ENCODE assay signal across 1 cellular context in the genomic region with DNA sequence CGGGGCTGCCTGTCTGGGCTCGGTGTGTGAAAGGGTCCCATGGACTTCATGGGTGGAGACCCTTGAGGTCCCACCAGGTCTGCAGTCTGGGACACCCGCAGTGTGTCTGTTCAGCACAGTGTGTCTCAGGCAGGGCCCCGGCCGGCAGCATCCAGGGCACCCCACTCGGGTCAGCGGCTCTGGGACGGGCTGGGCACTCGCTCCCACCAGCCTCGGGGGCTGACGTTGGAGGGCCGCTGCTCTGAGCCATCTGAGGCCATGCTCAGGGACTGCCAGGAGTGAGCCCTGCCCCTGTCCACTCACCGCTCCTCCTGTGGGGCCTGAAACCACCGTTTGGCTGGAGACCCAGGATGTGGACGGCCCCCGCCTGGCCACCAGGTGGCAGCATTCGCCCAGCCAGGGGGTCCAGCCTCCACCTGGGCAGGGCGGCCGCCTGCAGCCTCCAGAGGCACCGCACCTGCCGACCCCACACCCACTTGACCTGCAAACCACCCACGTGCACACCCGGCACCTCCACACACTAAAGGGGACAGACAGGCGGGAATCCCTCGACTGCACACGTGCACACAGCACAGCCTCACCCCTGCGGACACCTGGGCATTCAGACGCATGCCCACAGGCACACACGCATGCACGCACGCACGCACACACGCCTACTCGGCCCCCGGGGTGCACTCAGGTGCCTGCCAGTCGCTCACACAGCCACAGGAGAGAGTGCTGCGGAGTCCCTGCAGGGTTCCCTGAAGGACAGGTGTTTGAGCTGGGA.
A peak's percentile ranks its signal among the peaks of the same experiment; 100 is the strongest.
TF ChIP-seq lines count a peak whose summit lies in the region.

No MANE protein-coding gene starts in this region.

TF ChIP-seq in HepG2, 621 proteins besides CTCF, POLR2A, EP300 and RAD21 (continued from another document and continues in another):
- TF ChIP-seq BRCA1 (CRISPR knock-in tag; IDR thresholded peaks at IDR 0.05) (peak; percentile 74; the same call in 1 of the 2 replicates), SALL2 (CRISPR knock-in tag; IDR thresholded peaks at IDR 0.05) (peak; percentile 75), RBAK (CRISPR knock-in tag; IDR thresholded peaks at IDR 0.05) (no peak), FOXK1 (CRISPR knock-in tag; IDR thresholded peaks at IDR 0.05; ENCODE audit: borderline replicate concordance, low read depth) (no peak; the same call in 1 of the 2 replicates), IKZF4 (CRISPR knock-in tag; IDR thresholded peaks at IDR 0.05; ENCODE audit: borderline replicate concordance, low read depth, not compliant biosample characterization) (peak; percentile 73), ZNF747 (CRISPR knock-in tag; IDR thresholded peaks at IDR 0.05; ENCODE audit: borderline replicate concordance) (peak; percentile 80; the same call in 1 of the 2 replicates), ZNF644 (CRISPR knock-in tag; IDR thresholded peaks at IDR 0.05; ENCODE audit: low read depth) (no peak), TRIM24 (CRISPR knock-in tag; IDR thresholded peaks at IDR 0.05) (no peak), NFKBIZ (CRISPR knock-in tag; IDR thresholded peaks at IDR 0.05) (0 out of 2 replicates have a peak, but pooled peaks have one; percentile 69), IRF2 (CRISPR knock-in tag; IDR thresholded peaks at IDR 0.05) (peak; percentile 77), ZNF569 (CRISPR knock-in tag; IDR thresholded peaks at IDR 0.05; ENCODE audit: borderline replicate concordance) (no peak), ZNF670 (CRISPR knock-in tag; IDR thresholded peaks at IDR 0.05; ENCODE audit: borderline replicate concordance) (no peak), ZSCAN20 (CRISPR knock-in tag; IDR thresholded peaks at IDR 0.05; ENCODE audit: borderline replicate concordance) (no peak), MED13 (CRISPR knock-in tag; IDR thresholded peaks at IDR 0.05) (no peak), GPN1 (CRISPR knock-in tag; IDR thresholded peaks at IDR 0.05; ENCODE audit: borderline replicate concordance) (no peak; the same call in 1 of the 2 replicates), ZNF549 (CRISPR knock-in tag; IDR thresholded peaks at IDR 0.05) (no peak), ZNF260 (CRISPR knock-in tag; IDR thresholded peaks at IDR 0.05; ENCODE audit: borderline replicate concordance, low read depth) (no peak), ATF1 (CRISPR knock-in tag; IDR thresholded peaks at IDR 0.05) (no peak), SPEN (CRISPR knock-in tag; IDR thresholded peaks at IDR 0.05; ENCODE audit: low read depth) (peak; percentile 50; the same call in 1 of the 2 replicates), KLF11 (CRISPR knock-in tag; IDR thresholded peaks at IDR 0.05) (no peak), ZNF12 (CRISPR knock-in tag; IDR thresholded peaks at IDR 0.05) (no peak), SKI (IDR thresholded peaks at IDR 0.05; ENCODE audit: partially characterized antibody) (peak; percentile 33), FOXP1 (IDR thresholded peaks at IDR 0.05) (no peak), FOXP1 (CRISPR knock-in tag; IDR thresholded peaks at IDR 0.05) (no peak), ZNF562 (CRISPR knock-in tag; IDR thresholded peaks at IDR 0.05; ENCODE audit: borderline replicate concordance) (no peak), STAT5B (CRISPR knock-in tag; IDR thresholded peaks at IDR 0.05) (no peak), ZC3H4 (CRISPR knock-in tag; IDR thresholded peaks at IDR 0.05; ENCODE audit: borderline replicate concordance) (no peak), GTF3A (CRISPR knock-in tag; conservative IDR thresholded peaks at IDR 0.05) (no peak), PRPF4 (IDR thresholded peaks at IDR 0.05; ENCODE audit: low read depth, low read length, poor library complexity, severe bottlenecking) (no peak), PHB2 (IDR thresholded peaks at IDR 0.05; ENCODE audit: partially characterized antibody) (no peak), ZNF724P (CRISPR knock-in tag; IDR thresholded peaks at IDR 0.05; ENCODE audit: borderline replicate concordance) (no peak), PITX1 (CRISPR knock-in tag; IDR thresholded peaks at IDR 0.05) (no peak), ZNF256 (CRISPR knock-in tag; conservative IDR thresholded peaks at IDR 0.05) (0 out of 2 replicates have a peak, but pooled peaks have one; percentile 33), HOXA3 (CRISPR knock-in tag; IDR thresholded peaks at IDR 0.05) (peak; percentile 67), ZBTB21 (CRISPR knock-in tag; IDR thresholded peaks at IDR 0.05) (no peak), ZNF251 (CRISPR knock-in tag; IDR thresholded peaks at IDR 0.05) (no peak), U2AF2 (IDR thresholded peaks at IDR 0.05; ENCODE audit: low read depth, low read length) (no peak), ZNF264 (CRISPR knock-in tag; IDR thresholded peaks at IDR 0.05) (peak; percentile 48; the same call in 1 of the 2 replicates), HOXA5 (CRISPR knock-in tag; IDR thresholded peaks at IDR 0.05) (peak; percentile 92), ARNT (IDR thresholded peaks at IDR 0.05) (no peak), NFIB (CRISPR knock-in tag; IDR thresholded peaks at IDR 0.05; ENCODE audit: borderline replicate concordance) (no peak), ZNF430 (CRISPR knock-in tag; IDR thresholded peaks at IDR 0.05) (no peak)
- TF ChIP-seq, protein P1, sequence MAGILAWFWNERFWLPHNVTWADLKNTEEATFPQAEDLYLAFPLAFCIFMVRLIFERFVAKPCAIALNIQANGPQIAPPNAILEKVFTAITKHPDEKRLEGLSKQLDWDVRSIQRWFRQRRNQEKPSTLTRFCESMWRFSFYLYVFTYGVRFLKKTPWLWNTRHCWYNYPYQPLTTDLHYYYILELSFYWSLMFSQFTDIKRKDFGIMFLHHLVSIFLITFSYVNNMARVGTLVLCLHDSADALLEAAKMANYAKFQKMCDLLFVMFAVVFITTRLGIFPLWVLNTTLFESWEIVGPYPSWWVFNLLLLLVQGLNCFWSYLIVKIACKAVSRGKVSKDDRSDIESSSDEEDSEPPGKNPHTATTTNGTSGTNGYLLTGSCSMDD (CRISPR knock-in tag; IDR thresholded peaks at IDR 0.05): no peak
- TF ChIP-seq, protein P2, sequence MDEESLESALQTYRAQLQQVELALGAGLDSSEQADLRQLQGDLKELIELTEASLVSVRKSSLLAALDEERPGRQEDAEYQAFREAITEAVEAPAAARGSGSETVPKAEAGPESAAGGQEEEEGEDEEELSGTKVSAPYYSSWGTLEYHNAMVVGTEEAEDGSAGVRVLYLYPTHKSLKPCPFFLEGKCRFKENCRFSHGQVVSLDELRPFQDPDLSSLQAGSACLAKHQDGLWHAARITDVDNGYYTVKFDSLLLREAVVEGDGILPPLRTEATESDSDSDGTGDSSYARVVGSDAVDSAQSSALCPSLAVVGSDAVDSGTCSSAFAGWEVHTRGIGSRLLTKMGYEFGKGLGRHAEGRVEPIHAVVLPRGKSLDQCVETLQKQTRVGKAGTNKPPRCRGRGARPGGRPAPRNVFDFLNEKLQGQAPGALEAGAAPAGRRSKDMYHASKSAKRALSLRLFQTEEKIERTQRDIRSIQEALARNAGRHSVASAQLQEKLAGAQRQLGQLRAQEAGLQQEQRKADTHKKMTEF (CRISPR knock-in tag; IDR thresholded peaks at IDR 0.05): peak; percentile 70; the same call in 1 of the 2 replicates
- TF ChIP-seq, protein P3, sequence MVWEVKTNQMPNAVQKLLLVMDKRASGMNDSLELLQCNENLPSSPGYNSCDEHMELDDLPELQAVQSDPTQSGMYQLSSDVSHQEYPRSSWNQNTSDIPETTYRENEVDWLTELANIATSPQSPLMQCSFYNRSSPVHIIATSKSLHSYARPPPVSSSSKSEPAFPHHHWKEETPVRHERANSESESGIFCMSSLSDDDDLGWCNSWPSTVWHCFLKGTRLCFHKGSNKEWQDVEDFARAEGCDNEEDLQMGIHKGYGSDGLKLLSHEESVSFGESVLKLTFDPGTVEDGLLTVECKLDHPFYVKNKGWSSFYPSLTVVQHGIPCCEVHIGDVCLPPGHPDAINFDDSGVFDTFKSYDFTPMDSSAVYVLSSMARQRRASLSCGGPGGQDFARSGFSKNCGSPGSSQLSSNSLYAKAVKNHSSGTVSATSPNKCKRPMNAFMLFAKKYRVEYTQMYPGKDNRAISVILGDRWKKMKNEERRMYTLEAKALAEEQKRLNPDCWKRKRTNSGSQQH (CRISPR knock-in tag; IDR thresholded peaks at IDR 0.05; ENCODE audit: low read depth): no peak; the same call in 1 of the 2 replicates
- TF ChIP-seq, protein P4, sequence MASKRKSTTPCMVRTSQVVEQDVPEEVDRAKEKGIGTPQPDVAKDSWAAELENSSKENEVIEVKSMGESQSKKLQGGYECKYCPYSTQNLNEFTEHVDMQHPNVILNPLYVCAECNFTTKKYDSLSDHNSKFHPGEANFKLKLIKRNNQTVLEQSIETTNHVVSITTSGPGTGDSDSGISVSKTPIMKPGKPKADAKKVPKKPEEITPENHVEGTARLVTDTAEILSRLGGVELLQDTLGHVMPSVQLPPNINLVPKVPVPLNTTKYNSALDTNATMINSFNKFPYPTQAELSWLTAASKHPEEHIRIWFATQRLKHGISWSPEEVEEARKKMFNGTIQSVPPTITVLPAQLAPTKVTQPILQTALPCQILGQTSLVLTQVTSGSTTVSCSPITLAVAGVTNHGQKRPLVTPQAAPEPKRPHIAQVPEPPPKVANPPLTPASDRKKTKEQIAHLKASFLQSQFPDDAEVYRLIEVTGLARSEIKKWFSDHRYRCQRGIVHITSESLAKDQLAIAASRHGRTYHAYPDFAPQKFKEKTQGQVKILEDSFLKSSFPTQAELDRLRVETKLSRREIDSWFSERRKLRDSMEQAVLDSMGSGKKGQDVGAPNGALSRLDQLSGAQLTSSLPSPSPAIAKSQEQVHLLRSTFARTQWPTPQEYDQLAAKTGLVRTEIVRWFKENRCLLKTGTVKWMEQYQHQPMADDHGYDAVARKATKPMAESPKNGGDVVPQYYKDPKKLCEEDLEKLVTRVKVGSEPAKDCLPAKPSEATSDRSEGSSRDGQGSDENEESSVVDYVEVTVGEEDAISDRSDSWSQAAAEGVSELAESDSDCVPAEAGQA (IDR thresholded peaks at IDR 0.05; ENCODE audit: low read depth): no peak
- TF ChIP-seq, protein P4 (CRISPR knock-in tag; IDR thresholded peaks at IDR 0.05; ENCODE audit: borderline replicate concordance): no peak
- TF ChIP-seq, protein P5, sequence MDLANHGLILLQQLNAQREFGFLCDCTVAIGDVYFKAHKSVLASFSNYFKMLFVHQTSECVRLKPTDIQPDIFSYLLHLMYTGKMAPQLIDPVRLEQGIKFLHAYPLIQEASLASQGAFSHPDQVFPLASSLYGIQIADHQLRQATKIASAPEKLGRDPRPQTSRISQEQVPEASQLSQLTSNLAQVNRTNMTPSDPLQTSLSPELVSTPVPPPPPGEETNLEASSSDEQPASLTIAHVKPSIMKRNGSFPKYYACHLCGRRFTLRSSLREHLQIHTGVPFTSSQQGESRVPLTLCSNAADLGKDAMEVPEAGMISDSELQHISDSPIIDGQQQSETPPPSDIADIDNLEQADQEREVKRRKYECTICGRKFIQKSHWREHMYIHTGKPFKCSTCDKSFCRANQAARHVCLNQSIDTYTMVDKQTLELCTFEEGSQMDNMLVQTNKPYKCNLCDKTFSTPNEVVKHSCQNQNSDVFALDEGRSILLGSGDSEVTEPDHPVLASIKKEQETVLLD (CRISPR knock-in tag; IDR thresholded peaks at IDR 0.05; ENCODE audit: low read depth): no peak
- TF ChIP-seq, protein P6, sequence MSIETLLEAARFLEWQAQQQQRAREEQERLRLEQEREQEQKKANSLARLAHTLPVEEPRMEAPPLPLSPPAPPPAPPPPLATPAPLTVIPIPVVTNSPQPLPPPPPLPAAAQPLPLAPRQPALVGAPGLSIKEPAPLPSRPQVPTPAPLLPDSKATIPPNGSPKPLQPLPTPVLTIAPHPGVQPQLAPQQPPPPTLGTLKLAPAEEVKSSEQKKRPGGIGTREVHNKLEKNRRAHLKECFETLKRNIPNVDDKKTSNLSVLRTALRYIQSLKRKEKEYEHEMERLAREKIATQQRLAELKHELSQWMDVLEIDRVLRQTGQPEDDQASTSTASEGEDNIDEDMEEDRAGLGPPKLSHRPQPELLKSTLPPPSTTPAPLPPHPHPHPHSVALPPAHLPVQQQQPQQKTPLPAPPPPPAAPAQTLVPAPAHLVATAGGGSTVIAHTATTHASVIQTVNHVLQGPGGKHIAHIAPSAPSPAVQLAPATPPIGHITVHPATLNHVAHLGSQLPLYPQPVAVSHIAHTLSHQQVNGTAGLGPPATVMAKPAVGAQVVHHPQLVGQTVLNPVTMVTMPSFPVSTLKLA (IDR thresholded peaks at IDR 0.05): peak; percentile 78
- TF ChIP-seq, protein P7, sequence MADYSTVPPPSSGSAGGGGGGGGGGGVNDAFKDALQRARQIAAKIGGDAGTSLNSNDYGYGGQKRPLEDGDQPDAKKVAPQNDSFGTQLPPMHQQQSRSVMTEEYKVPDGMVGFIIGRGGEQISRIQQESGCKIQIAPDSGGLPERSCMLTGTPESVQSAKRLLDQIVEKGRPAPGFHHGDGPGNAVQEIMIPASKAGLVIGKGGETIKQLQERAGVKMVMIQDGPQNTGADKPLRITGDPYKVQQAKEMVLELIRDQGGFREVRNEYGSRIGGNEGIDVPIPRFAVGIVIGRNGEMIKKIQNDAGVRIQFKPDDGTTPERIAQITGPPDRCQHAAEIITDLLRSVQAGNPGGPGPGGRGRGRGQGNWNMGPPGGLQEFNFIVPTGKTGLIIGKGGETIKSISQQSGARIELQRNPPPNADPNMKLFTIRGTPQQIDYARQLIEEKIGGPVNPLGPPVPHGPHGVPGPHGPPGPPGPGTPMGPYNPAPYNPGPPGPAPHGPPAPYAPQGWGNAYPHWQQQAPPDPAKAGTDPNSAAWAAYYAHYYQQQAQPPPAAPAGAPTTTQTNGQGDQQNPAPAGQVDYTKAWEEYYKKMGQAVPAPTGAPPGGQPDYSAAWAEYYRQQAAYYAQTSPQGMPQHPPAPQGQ (CRISPR knock-in tag; IDR thresholded peaks at IDR 0.05; ENCODE audit: borderline replicate concordance): no peak
